ENCODE assay signal across 1 cellular context in genomic region chr4:154030747-154031146, GRCh38.
TF ChIP-seq lines count a peak whose summit lies in the region.

No MANE protein-coding gene starts in this region.

TF ChIP-seq in WTC11, 78 proteins besides CTCF, POLR2A, EP300 and RAD21 (continued from another document):
- TF ChIP-seq ZNF532 (CRISPR knock-in tag; IDR thresholded peaks at IDR 0.05; ENCODE audit: borderline replicate concordance) (no peak), ATF3 (CRISPR knock-in tag; conservative IDR thresholded peaks at IDR 0.05) (no peak), ZBTB21 (CRISPR knock-in tag; IDR thresholded peaks at IDR 0.05; ENCODE audit: borderline replicate concordance) (no peak), ZNF281 (CRISPR knock-in tag; IDR thresholded peaks at IDR 0.05) (no peak)
TF ChIP-seq in WTC11: peak in this region for 0.
